ENCODE assay signal across 1 cellular context in the genomic region with DNA sequence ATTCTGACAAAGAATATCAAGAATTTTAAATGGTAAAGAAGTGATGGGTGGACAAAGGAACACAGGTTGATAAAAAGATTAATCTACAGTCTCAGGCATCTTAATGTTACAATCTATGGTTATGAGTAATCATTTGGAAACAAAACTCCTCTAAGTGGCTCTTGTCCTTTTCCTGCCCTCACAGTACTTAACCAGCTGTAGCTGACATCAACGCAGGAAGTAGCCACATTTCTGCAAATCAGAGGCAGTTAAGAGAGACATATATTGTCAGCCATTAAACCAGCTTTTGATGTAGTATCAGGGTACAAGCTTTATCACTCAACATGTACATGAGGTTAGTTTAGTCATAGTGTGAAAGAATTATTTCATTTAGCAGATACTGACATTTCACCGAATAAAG.
TF ChIP-seq lines count a peak whose summit lies in the region.

No MANE protein-coding gene starts in this region.

TF ChIP-seq in HCT116, 20 proteins besides CTCF, POLR2A, EP300 and RAD21 (continued from another document):
- TF ChIP-seq, protein P1, sequence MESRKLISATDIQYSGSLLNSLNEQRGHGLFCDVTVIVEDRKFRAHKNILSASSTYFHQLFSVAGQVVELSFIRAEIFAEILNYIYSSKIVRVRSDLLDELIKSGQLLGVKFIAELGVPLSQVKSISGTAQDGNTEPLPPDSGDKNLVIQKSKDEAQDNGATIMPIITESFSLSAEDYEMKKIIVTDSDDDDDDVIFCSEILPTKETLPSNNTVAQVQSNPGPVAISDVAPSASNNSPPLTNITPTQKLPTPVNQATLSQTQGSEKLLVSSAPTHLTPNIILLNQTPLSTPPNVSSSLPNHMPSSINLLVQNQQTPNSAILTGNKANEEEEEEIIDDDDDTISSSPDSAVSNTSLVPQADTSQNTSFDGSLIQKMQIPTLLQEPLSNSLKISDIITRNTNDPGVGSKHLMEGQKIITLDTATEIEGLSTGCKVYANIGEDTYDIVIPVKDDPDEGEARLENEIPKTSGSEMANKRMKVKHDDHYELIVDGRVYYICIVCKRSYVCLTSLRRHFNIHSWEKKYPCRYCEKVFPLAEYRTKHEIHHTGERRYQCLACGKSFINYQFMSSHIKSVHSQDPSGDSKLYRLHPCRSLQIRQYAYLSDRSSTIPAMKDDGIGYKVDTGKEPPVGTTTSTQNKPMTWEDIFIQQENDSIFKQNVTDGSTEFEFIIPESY (IDR thresholded peaks at IDR 0.05; ENCODE audit: extremely low read depth, insufficient replicate concordance, low read length): no peak
- TF ChIP-seq CEBPB (IDR thresholded peaks at IDR 0.05; ENCODE audit: low read depth) (no peak), SIN3A (IDR thresholded peaks at IDR 0.05; ENCODE audit: low read depth) (no peak), FOSL1 (IDR thresholded peaks at IDR 0.05; ENCODE audit: low read depth) (no peak), EZH2phosphoT487 (IDR thresholded peaks at IDR 0.05; ENCODE audit: borderline replicate concordance) (no peak), SP1 (IDR thresholded peaks at IDR 0.05; ENCODE audit: low read depth) (no peak), POLR2AphosphoS5 (IDR thresholded peaks at IDR 0.05; ENCODE audit: low read depth, low read length) (no peak)
- TF ChIP-seq, protein P2, sequence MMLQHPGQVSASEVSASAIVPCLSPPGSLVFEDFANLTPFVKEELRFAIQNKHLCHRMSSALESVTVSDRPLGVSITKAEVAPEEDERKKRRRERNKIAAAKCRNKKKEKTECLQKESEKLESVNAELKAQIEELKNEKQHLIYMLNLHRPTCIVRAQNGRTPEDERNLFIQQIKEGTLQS (IDR thresholded peaks at IDR 0.05): no peak
